8 cellular contexts compared by ENCODE assay signal in genomic region chr9:112316544-112316943, GRCh38. TPM values are rescaled to one million over a fixed set of nuclear protein-coding genes. Genes with fewer than 3 reads are reported as not detected.
DNase-seq lines count a peak whose midpoint lies in the region; ATAC-seq lines count a peak whose summit lies in the region.
"Not testable (repeated sequence)": the region's sequence is repeated elsewhere in the genome, so short reads cannot be mapped to it uniquely, and the experiment has no call there.

No MANE protein-coding gene starts in this region.

- peak overlapping the region; percentile 35 to 95 (median 70) for H3K4me3 Mint-ChIP-seq in CD4-positive, alpha-beta memory T cell
- H3K4me3 Mint-ChIP-seq in T-cell, result peak overlapping the region in 2 of 3 donors; percentile 32 to 46
- not testable (repeated sequence) for H3K4me3 Mint-ChIP-seq in activated CD4-positive, alpha-beta T cell treated with anti-CD3 and anti-CD28 coated beads for 36 hours; stimulated activated naive CD8-positive, alpha-beta T cell treated with anti-CD3 and anti-CD28 coated beads, Interleukin-15, Interleukin-2, amounts not matched to agents 100 ng/mL and 50 ng/mL, for 24 hours
- H3K4me3 Mint-ChIP-seq in activated T-cell treated with anti-CD3 and anti-CD28 coated beads, Interleukin-2, amount 50 U/mL, for 72 hours, result peak overlapping the region; percentile 78 to 80
- peak overlapping the region; percentile 1 for H3K4me3 Mint-ChIP-seq in activated naive CD8-positive, alpha-beta T cell treated with anti-CD3 and anti-CD28 coated beads, Interleukin-2, amount 50 U/mL, for 24 hours
- peak overlapping the region; percentile 49 to 82 (median 64) for H3K4me3 Mint-ChIP-seq in immature natural killer cell
- H3K4me3 Mint-ChIP-seq in natural killer cell treated with Interleukin-12 subunit alpha and Interleukin-12 subunit beta and Interleukin-15 and Interleukin-18, amount 100 ng/mL, for 72 hours, result peak overlapping the region; percentile 78

- CTCF ChIA-PET in CD4-positive, alpha-beta memory T cell (lab: Charles Lee; ENCODE audit: partially characterized antibody), result interaction anchor here (1.3 to 2.2 kb wide), 3 partner anchors 15 to 79 kb away, joined by 4 to 8 read pairs (median 8); partner anchors contain the start of gene PTBP3
- CTCF ChIA-PET in T-cell (lab: Charles Lee), result not testable (repeated sequence)
- CTCF ChIA-PET in activated CD4-positive, alpha-beta T cell treated with anti-CD3 and anti-CD28 coated beads for 36 hours (lab: Charles Lee), result interaction anchor here (0.6 to 1.4 kb wide), 4 partner anchors 10 to 93 kb away, joined by 3 to 5 read pairs (median 4); no protein-coding TSS in a partner anchor

- intact Hi-C loops in CD4-positive, alpha-beta memory T cell (cut with micrococcal nuclease), result loop anchor here (2.0 to 5.0 kb wide), 2 partner anchors 16 to 39 kb away; partner anchors contain the start of gene PTBP3
- intact Hi-C loops in activated CD4-positive, alpha-beta T cell treated with anti-CD3 and anti-CD28 coated beads for 36 hours (cut with DNase I, micrococcal nuclease), result loop anchor here (2.0 kb wide), 2 partner anchors 14 to 68 kb away; no protein-coding TSS in a partner anchor

- H3K27ac Mint-ChIP-seq in CD4-positive, alpha-beta memory T cell, result peak overlapping the region in 4 of 7 donors; percentile 6 to 83 (median 46)
- H3K27ac Mint-ChIP-seq in T-cell (peak overlapping the region; percentile 66 to 75), immature natural killer cell (peak overlapping the region; percentile 68 to 92 (median 84))
- H3K27ac Mint-ChIP-seq in activated CD4-positive, alpha-beta T cell treated with anti-CD3 and anti-CD28 coated beads for 36 hours, result peak overlapping the region; percentile 88
- H3K27ac Mint-ChIP-seq in activated T-cell treated with anti-CD3 and anti-CD28 coated beads, Interleukin-2, amount 50 U/mL, for 72 hours, result peak overlapping the region; percentile 82
- peak overlapping the region; percentile 83 for H3K27ac Mint-ChIP-seq in activated naive CD8-positive, alpha-beta T cell treated with anti-CD3 and anti-CD28 coated beads, Interleukin-2, amount 50 U/mL, for 24 hours
- H3K27ac Mint-ChIP-seq in natural killer cell treated with Interleukin-12 subunit alpha and Interleukin-12 subunit beta and Interleukin-15 and Interleukin-18, amount 100 ng/mL, for 72 hours, result peak overlapping the region; percentile 92 to 95
- H3K27ac Mint-ChIP-seq in stimulated activated naive CD8-positive, alpha-beta T cell treated with anti-CD3 and anti-CD28 coated beads, Interleukin-15, Interleukin-2, amounts not matched to agents 100 ng/mL and 50 ng/mL, for 24 hours, result peak overlapping the region; percentile 86

- POLR2A ChIA-PET in CD4-positive, alpha-beta memory T cell (lab: Charles Lee; ENCODE audit: partially characterized antibody), result interaction anchor here (4.6 kb wide), 1 partner anchor 17 kb away, joined by 26 read pairs; the partner anchor contains the start of gene PTBP3
- POLR2A ChIA-PET in T-cell (lab: Charles Lee), result interaction anchor here (0.5 to 1.9 kb wide), 3 partner anchors 15 to 915 kb away, joined by 3 to 6 read pairs (median 5); no protein-coding TSS in a partner anchor
- POLR2A ChIA-PET in activated CD4-positive, alpha-beta T cell treated with anti-CD3 and anti-CD28 coated beads for 36 hours (lab: Charles Lee), result interaction anchor here (0.7 kb wide), 1 partner anchor 402 kb away, joined by 3 read pairs; no protein-coding TSS in a partner anchor

- peaks cover 8 to 19% of the 10 kb centered on the region in 2 donors for H3K36me3 Mint-ChIP-seq in CD4-positive, alpha-beta memory T cell
- H3K36me3 Mint-ChIP-seq in T-cell, result peaks cover 19% of the 10 kb centered on the region
- H3K36me3 Mint-ChIP-seq in activated CD4-positive, alpha-beta T cell treated with anti-CD3 and anti-CD28 coated beads for 36 hours (ENCODE audit: low read depth), result peaks cover 14% of the 10 kb centered on the region
- H3K36me3 Mint-ChIP-seq in activated T-cell treated with anti-CD3 and anti-CD28 coated beads, Interleukin-2, amount 50 U/mL, for 72 hours (ENCODE audit: insufficient read depth in 2 of 2); immature natural killer cell; natural killer cell treated with Interleukin-12 subunit alpha and Interleukin-12 subunit beta and Interleukin-15 and Interleukin-18, amount 100 ng/mL, for 72 hours: not testable (repeated sequence)
- H3K36me3 Mint-ChIP-seq in activated naive CD8-positive, alpha-beta T cell treated with anti-CD3 and anti-CD28 coated beads, Interleukin-2, amount 50 U/mL, for 24 hours (ENCODE audit: low read depth), result peaks cover 20% of the 10 kb centered on the region
- H3K36me3 Mint-ChIP-seq in stimulated activated naive CD8-positive, alpha-beta T cell treated with anti-CD3 and anti-CD28 coated beads, Interleukin-15, Interleukin-2, amounts not matched to agents 100 ng/mL and 50 ng/mL, for 24 hours (ENCODE audit: low read depth), result peaks cover 27% of the 10 kb centered on the region

- not testable (repeated sequence) for H3K4me3 ChIP-seq in CD4-positive, alpha-beta memory T cell (ENCODE audit: low read length in 2 of 2)

- H3K27me3 Mint-ChIP-seq in CD4-positive, alpha-beta memory T cell; T-cell; activated CD4-positive, alpha-beta T cell treated with anti-CD3 and anti-CD28 coated beads for 36 hours; activated T-cell treated with anti-CD3 and anti-CD28 coated beads, Interleukin-2, amount 50 U/mL, for 72 hours (ENCODE audit: low read depth); activated naive CD8-positive, alpha-beta T cell treated with anti-CD3 and anti-CD28 coated beads, Interleukin-2, amount 50 U/mL, for 24 hours; immature natural killer cell (ENCODE audit: low read depth in 3 of 3); natural killer cell treated with Interleukin-12 subunit alpha and Interleukin-12 subunit beta and Interleukin-15 and Interleukin-18, amount 100 ng/mL, for 72 hours; stimulated activated naive CD8-positive, alpha-beta T cell treated with anti-CD3 and anti-CD28 coated beads, Interleukin-15, Interleukin-2, amounts not matched to agents 100 ng/mL and 50 ng/mL, for 24 hours: not testable (repeated sequence)

- H3K27ac ChIP-seq in CD4-positive, alpha-beta memory T cell (ENCODE audit: low read depth, low read length), result not testable (repeated sequence)

- not testable (repeated sequence) for H3K9me3 ChIP-seq in CD4-positive, alpha-beta memory T cell (ENCODE audit: control insufficient read depth in 1 of 2, low read length in 2 of 2)

- DNase-seq in CD4-positive, alpha-beta memory T cell; T-cell; activated CD4-positive, alpha-beta T cell treated with anti-CD3 and anti-CD28 coated beads for 36 hours; activated T-cell treated with anti-CD3 and anti-CD28 coated beads, Interleukin-2, amount 50 U/mL, for 72 hours; activated naive CD8-positive, alpha-beta T cell treated with anti-CD3 and anti-CD28 coated beads, Interleukin-2, amount 50 U/mL, for 24 hours; immature natural killer cell; natural killer cell treated with Interleukin-12 subunit alpha and Interleukin-12 subunit beta and Interleukin-15 and Interleukin-18, amount 100 ng/mL, for 72 hours (ENCODE audit: low spot score): not testable (repeated sequence)

- peaks cover 48 to 92% (median 66%) of the 10 kb centered on the region in 4 donors for H3K4me1 Mint-ChIP-seq in CD4-positive, alpha-beta memory T cell
- peaks cover 79 to 83% (median 79%) of the 10 kb centered on the region in 3 donors for H3K4me1 Mint-ChIP-seq in T-cell
- peaks cover 66% of the 10 kb centered on the region for H3K4me1 Mint-ChIP-seq in activated CD4-positive, alpha-beta T cell treated with anti-CD3 and anti-CD28 coated beads for 36 hours
- H3K4me1 Mint-ChIP-seq in activated T-cell treated with anti-CD3 and anti-CD28 coated beads, Interleukin-2, amount 50 U/mL, for 72 hours (ENCODE audit: low read depth), result peaks cover 60% of the 10 kb centered on the region
- peaks cover 75% of the 10 kb centered on the region for H3K4me1 Mint-ChIP-seq in activated naive CD8-positive, alpha-beta T cell treated with anti-CD3 and anti-CD28 coated beads, Interleukin-2, amount 50 U/mL, for 24 hours
- peaks cover 71 to 97% of the 10 kb centered on the region in 2 donors for H3K4me1 Mint-ChIP-seq in immature natural killer cell
- H3K4me1 Mint-ChIP-seq in natural killer cell treated with Interleukin-12 subunit alpha and Interleukin-12 subunit beta and Interleukin-15 and Interleukin-18, amount 100 ng/mL, for 72 hours (ENCODE audit: low read depth in 2 of 2), result peaks cover 45 to 59% of the 10 kb centered on the region in 2 donors
- H3K4me1 Mint-ChIP-seq in stimulated activated naive CD8-positive, alpha-beta T cell treated with anti-CD3 and anti-CD28 coated beads, Interleukin-15, Interleukin-2, amounts not matched to agents 100 ng/mL and 50 ng/mL, for 24 hours (ENCODE audit: low read depth), result peaks cover 81% of the 10 kb centered on the region

- peaks cover 82% of the 10 kb centered on the region for H3K4me1 ChIP-seq in CD4-positive, alpha-beta memory T cell (ENCODE audit: insufficient read depth, low read length)

- not testable (repeated sequence) for H3K27me3 ChIP-seq in CD4-positive, alpha-beta memory T cell (ENCODE audit: insufficient read depth, low read length)

- H3K9me3 Mint-ChIP-seq in CD4-positive, alpha-beta memory T cell; T-cell; activated CD4-positive, alpha-beta T cell treated with anti-CD3 and anti-CD28 coated beads for 36 hours (ENCODE audit: low read depth); activated T-cell treated with anti-CD3 and anti-CD28 coated beads, Interleukin-2, amount 50 U/mL, for 72 hours; activated naive CD8-positive, alpha-beta T cell treated with anti-CD3 and anti-CD28 coated beads, Interleukin-2, amount 50 U/mL, for 24 hours; immature natural killer cell; natural killer cell treated with Interleukin-12 subunit alpha and Interleukin-12 subunit beta and Interleukin-15 and Interleukin-18, amount 100 ng/mL, for 72 hours; stimulated activated naive CD8-positive, alpha-beta T cell treated with anti-CD3 and anti-CD28 coated beads, Interleukin-15, Interleukin-2, amounts not matched to agents 100 ng/mL and 50 ng/mL, for 24 hours: not testable (repeated sequence)

- not testable (repeated sequence) for ATAC-seq in T-cell (replicated peaks in 1 of 4); activated CD4-positive, alpha-beta T cell treated with anti-CD3 and anti-CD28 coated beads for 36 hours; activated T-cell treated with anti-CD3 and anti-CD28 coated beads, Interleukin-2, amount 50 U/mL, for 72 hours (replicated peaks in 1 of 2); activated naive CD8-positive, alpha-beta T cell treated with anti-CD3 and anti-CD28 coated beads, Interleukin-2, amount 50 U/mL, for 24 hours; natural killer cell treated with Interleukin-12 subunit alpha and Interleukin-12 subunit beta and Interleukin-15 and Interleukin-18, amount 100 ng/mL, for 72 hours

- H3K36me3 ChIP-seq in CD4-positive, alpha-beta memory T cell (ENCODE audit: insufficient read depth, low read length), result not testable (repeated sequence)

RNA-seq across cellular contexts. Expression of gene PTBP3, which starts 16.9 kb away (rescaled TPM):
- 100 to 1,000 TPM; 133 to 139 TPM for total RNA-seq in CD4-positive, alpha-beta memory T cell
- polyA plus RNA-seq in CD4-positive, alpha-beta memory T cell, result 10 to 100 TPM; 30.0 to 44.4 TPM
- total RNA-seq in T-cell, result 100 to 1,000 TPM; 107 to 116 (median 109) TPM
- total RNA-seq in activated CD4-positive, alpha-beta T cell treated with anti-CD3 and anti-CD28 coated beads for 36 hours, result 100 to 1,000 TPM in 1 of 2 experiments, 10 to 100 TPM in 1; 98.9 to 176 TPM
- total RNA-seq in activated T-cell treated with anti-CD3 and anti-CD28 coated beads, Interleukin-2, amount 50 U/mL, for 72 hours, result 100 to 1,000 TPM; 125 to 138 TPM
- 10 to 100 TPM; 42.5 to 49.0 (median 42.9) TPM for polyA plus RNA-seq in immature natural killer cell
- 100 to 1,000 TPM; 123 to 143 TPM for total RNA-seq in natural killer cell treated with Interleukin-12 subunit alpha and Interleukin-12 subunit beta and Interleukin-15 and Interleukin-18, amount 100 ng/mL, for 72 hours
